Comparison of ENCODE assay signal across 12 cellular contexts in the genomic region with DNA sequence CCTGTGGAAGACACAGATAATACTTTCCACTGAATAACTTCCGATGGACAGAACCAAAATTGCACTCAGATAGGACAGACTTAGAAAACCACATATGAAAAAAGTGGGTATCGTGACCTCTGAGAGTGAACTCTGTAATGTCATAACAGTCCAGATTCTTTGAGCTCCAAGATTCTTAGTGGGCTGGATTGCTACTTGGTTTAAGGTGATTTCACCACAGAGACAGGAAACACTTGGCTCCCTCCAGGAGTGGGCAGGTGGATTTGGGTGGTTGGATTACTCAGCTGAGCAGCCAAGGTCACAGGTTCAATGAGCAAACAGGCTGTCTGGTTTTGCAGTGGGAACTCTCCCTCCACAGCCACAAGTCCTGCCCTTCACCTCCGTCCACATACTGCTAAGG.
DNase-seq lines count a peak whose midpoint lies in the region; ATAC-seq, FAIRE-seq and TF ChIP-seq lines count a peak whose summit lies in the region.
"Had no signal": no experiment of that assay in that cellular context is flagged by ENCODE, and none has a peak within 500 bp of the region (broad histone marks: within the 10 kb centered on the region; RNA-seq: fewer than 3 reads in every experiment).

No MANE protein-coding gene starts in this region.

- H3K4me3 ChIP-seq in AG04450 (ENCODE audit: low read depth, low read length) = no peak overlapping the region
- no peak overlapping the region for H3K4me3 ChIP-seq in endothelial cell of umbilical vein (replicated peaks in 1 of 3; ENCODE audit: insufficient read depth in 1 of 3, low read depth in 1 of 3, low read length in 3 of 3)
- H3K4me3 ChIP-seq: skin epidermis had no signal

- H3K27me3 ChIP-seq in AG04450 (ENCODE audit: control insufficient read depth, insufficient read depth, low read length) (no peaks in the 10 kb centered on the region), endothelial cell of umbilical vein (ENCODE audit: control insufficient read depth in 2 of 2, insufficient read depth in 2 of 2, low read length in 2 of 2) (no peaks in the 10 kb centered on the region)

- no peak overlapping the region for H2AFZ ChIP-seq in endothelial cell of umbilical vein (ENCODE audit: low read depth, low read length)

- peaks cover 15% of the 10 kb centered on the region for H3K4me1 ChIP-seq in endothelial cell of umbilical vein (ENCODE audit: control insufficient read depth, extremely low read depth, insufficient read depth, low read length)

- H3K9me3 ChIP-seq in AG04450 (ENCODE audit: control insufficient read depth, insufficient read depth, low read length) (peaks cover 2% of the 10 kb centered on the region), endothelial cell of umbilical vein (replicated peaks; ENCODE audit: control insufficient read depth, insufficient read depth, low read length) (no peaks in the 10 kb centered on the region)

- no peak for ATAC-seq in GM19351 (IDR thresholded peaks at IDR 0.05; ENCODE audit: unreplicated experiment)

- peaks cover 27 to 43% of the 10 kb centered on the region in 2 experiments for H3K36me3 ChIP-seq in endothelial cell of umbilical vein (ENCODE audit: control insufficient read depth in 2 of 2, extremely low read depth in 1 of 2, insufficient read depth in 2 of 2, low read length in 2 of 2)

- no peaks in the 10 kb centered on the region for H4K20me1 ChIP-seq in endothelial cell of umbilical vein (replicated peaks; ENCODE audit: control insufficient read depth, extremely low read depth, insufficient read depth, low read length)

- peak; percentile 59 for FAIRE-seq in endothelial cell of umbilical vein (lab: Jason Lieb, UNC)

- TF ChIP-seq POLR2A in endothelial cell of umbilical vein (IDR thresholded peaks at IDR 0.05; ENCODE audit: low read depth, low read length) = no peak

- dilution Hi-C loops in endothelial cell of umbilical vein (cut with MboI; ENCODE audit: extremely low pct_ligation_motif_present, low sequenced_read_pairs) = no loop called here

- intact Hi-C loops in endothelial cell of umbilical vein (cut with micrococcal nuclease) = no loop called here

- H3K9me1 ChIP-seq in endothelial cell of umbilical vein (replicated peaks; ENCODE audit: control insufficient read depth, extremely low read depth, insufficient read depth, low read length) = no peaks in the 10 kb centered on the region

- BruUV-seq in endothelial cell of umbilical vein (replicated peaks; lab: Mats Ljungman, UMichigan) = no TSS peak

- H3K79me2 ChIP-seq in endothelial cell of umbilical vein (ENCODE audit: control insufficient read depth, insufficient read depth, low read length) = peaks cover 36% of the 10 kb centered on the region

- H3K9ac ChIP-seq in endothelial cell of umbilical vein (replicated peaks; ENCODE audit: extremely low read depth, insufficient read depth, low read length) = peak overlapping the region; percentile 19

- peak; percentile 46 for DNase-seq in AG04450 (ENCODE audit: low read depth, low spot score)
- DNase-seq in M059J (ENCODE audit: low read depth) = peak; percentile 90
- DNase-seq in endothelial cell of umbilical vein (ENCODE audit: low read depth, low spot score) = peak; percentile 63
- DNase-seq in myocyte (ENCODE audit: low read depth) = peak; percentile 57
- no peak for DNase-seq in superior temporal gyrus (ENCODE audit: extremely low spot score)
- no peak for DNase-seq in RPMI8226
- DNase-seq in stimulated activated naive CD4-positive, alpha-beta T cell treated with Interleukin-2 at 50 U/mL for 16 hours (lab: John Stamatoyannopoulos, UW) = no peak
- DNase-seq: effector memory CD4-positive, alpha-beta T cell; NCI-H774; SW 1271 had no signal

- H3K27ac ChIP-seq in AG04450 (ENCODE audit: low read depth, low read length) (peak overlapping the region; percentile 59), endothelial cell of umbilical vein (ENCODE audit: insufficient read depth, low read depth, low read length) (peak overlapping the region; percentile 34)
- H3K27ac ChIP-seq: skin epidermis had no signal

- CTCF ChIA-PET in AG04450 (lab: Charles Lee) (interaction anchor here (1.5 to 1.9 kb wide), 3 partner anchors 9 to 11 kb away, joined by 4 to 12 read pairs (median 4); no protein-coding TSS in a partner anchor), endothelial cell of umbilical vein (lab: Charles Lee) (interaction anchor here (0.9 to 2.7 kb wide), 6 partner anchors 10 to 124 kb away, joined by 3 to 11 read pairs (median 6); no protein-coding TSS in a partner anchor)

- no peak for TF ChIP-seq CTCF in AG04450 (IDR thresholded peaks at IDR 0.05; ENCODE audit: low read depth, low read length)
- no peak for TF ChIP-seq CTCF in endothelial cell of umbilical vein (IDR thresholded peaks at IDR 0.05; ENCODE audit: extremely low read depth in 1 of 2, insufficient read depth in 1 of 2, low read depth in 1 of 2, low read length in 2 of 2)

- POLR2A ChIA-PET in AG04450 (lab: Yijun Ruan, JAX) = interaction anchor here (0.6 to 1.2 kb wide), 3 partner anchors 8 to 100 kb away, joined by 3 read pairs; no protein-coding TSS in a partner anchor
- POLR2A ChIA-PET in endothelial cell of umbilical vein (lab: Charles Lee) = no interaction called here

- H3K4me2 ChIP-seq in endothelial cell of umbilical vein (ENCODE audit: insufficient read depth, low read length) = no peak overlapping the region

TF ChIP-seq in endothelial cell of umbilical vein, 7 proteins besides CTCF, POLR2A, EP300 and RAD21:
- TF ChIP-seq EZH2 (IDR thresholded peaks at IDR 0.05; ENCODE audit: borderline replicate concordance, low read depth, low read length, severe bottlenecking) (no peak), FOS (IDR thresholded peaks at IDR 0.05; ENCODE audit: borderline replicate concordance, insufficient read depth, low read length) (no peak), POLR2AphosphoS5 (IDR thresholded peaks at IDR 0.05; ENCODE audit: insufficient read depth, low read depth, low read length) (peak; percentile 14), GATA2 (IDR thresholded peaks at IDR 0.05; ENCODE audit: insufficient read depth, insufficient read length, low read depth, low read length) (no peak), JUN (IDR thresholded peaks at IDR 0.05; ENCODE audit: borderline replicate concordance, insufficient read depth, insufficient read length, low read depth) (no peak), MYC (IDR thresholded peaks at IDR 0.05; ENCODE audit: low read depth, low read length) (no peak)
- TF ChIP-seq, protein P1, sequence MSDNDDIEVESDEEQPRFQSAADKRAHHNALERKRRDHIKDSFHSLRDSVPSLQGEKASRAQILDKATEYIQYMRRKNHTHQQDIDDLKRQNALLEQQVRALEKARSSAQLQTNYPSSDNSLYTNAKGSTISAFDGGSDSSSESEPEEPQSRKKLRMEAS (IDR thresholded peaks at IDR 0.05; ENCODE audit: insufficient read depth, insufficient read length) = no peak

Comparison
In these comparisons a context has a peak if more than half of its experiments do, and no peak if none do; other contexts are left out.
1. DNase-seq: peak in AG04450 (single experiment), M059J (single experiment), endothelial cell of umbilical vein (single experiment) and myocyte (single experiment); none in superior temporal gyrus (single experiment), RPMI8226 (single experiment) and stimulated activated naive CD4-positive, alpha-beta T cell treated with Interleukin-2 at 50 U/mL for 16 hours (single experiment).